In genomic region chr13:50149932-50150331, GRCh38 we compare ENCODE assay signal across 12 cellular contexts.
DNase-seq lines count a peak whose midpoint lies in the region; ATAC-seq, FAIRE-seq and TF ChIP-seq lines count a peak whose summit lies in the region.
"Had no signal": no experiment of that assay in that cellular context is flagged by ENCODE, and none has a peak within 500 bp of the region (broad histone marks: within the 10 kb centered on the region; RNA-seq: fewer than 3 reads in every experiment).

No MANE protein-coding gene starts in this region.

- DNase-seq in NCI-H510A (lab: John Stamatoyannopoulos, UW), result peak; percentile 22
- DNase-seq in NCI-H510A treated with DMSO at 0.1 percent for 48 hours (lab: John Stamatoyannopoulos, UW), result no peak
- peak; percentile 51 for DNase-seq in NCI-H226
- DNase-seq in choroid plexus epithelial cell (ENCODE audit: low read depth), result peak; percentile 31
- peak in 4 of 6 donors; percentile 63 to 79 (median 66) for DNase-seq in pancreas
- no peak for DNase-seq in GM13976 (ENCODE audit: low spot score)
- DNase-seq in stimulated activated CD4-positive, alpha-beta T cell treated with anti-CD3 and anti-CD28 coated beads, Interleukin-4, amount 100 ng/mL, for 1 hour, result no peak
- DNase-seq: activated CD4-positive, alpha-beta T cell treated with anti-CD3 and anti-CD28 coated beads, Interleukin-2, amount 10 ng/mL, durations not matched to agents 7 days and 5 days; KBM-7; T-helper 2 cell had no signal

- H3K9me3 ChIP-seq in pancreas, result no peaks in the 10 kb centered on the region
- H3K9me3 ChIP-seq: ascending aorta had no signal

- in situ Hi-C loops in GM13976 (cut with MboI; ENCODE audit: low sequenced_read_pairs, unreplicated experiment), result no loop called here

- no peaks in the 10 kb centered on the region for H3K4me1 ChIP-seq in pancreas
- H3K4me1 ChIP-seq: ascending aorta had no signal

- intact Hi-C loops in pancreas (cut with DNase I), result no loop called here

- TF ChIP-seq CTCF in choroid plexus epithelial cell (conservative IDR thresholded peaks at IDR 0.05; ENCODE audit: low read depth, low read length), result no peak
- no peak for TF ChIP-seq CTCF in pancreas (IDR thresholded peaks at IDR 0.05)
- TF ChIP-seq CTCF in GM13976 (IDR thresholded peaks at IDR 0.05; ENCODE audit: borderline replicate concordance, control extremely low read depth, extremely low read depth, insufficient read depth, missing control alignments), result no peak

- FAIRE-seq in pancreas (lab: Jason Lieb, UNC), result no peak

- peak in 3 of 4 donors; percentile 76 to 91 (median 86) for ATAC-seq in pancreas
- no peak for ATAC-seq in HG03432 (IDR thresholded peaks at IDR 0.05; ENCODE audit: unreplicated experiment)

- H3K4me3 ChIP-seq in choroid plexus epithelial cell (ENCODE audit: low read depth, low read length) (no peak overlapping the region), pancreas (no peak overlapping the region)
- H3K4me3 ChIP-seq: ascending aorta had no signal

- H3K27me3 ChIP-seq in pancreas, result no peaks in the 10 kb centered on the region
- H3K27me3 ChIP-seq: ascending aorta had no signal

- 84 to 97% methylated on average over 1 of the region's 1 CpG for WGBS in pancreas, 2 donors

- no peak overlapping the region for H3K27ac ChIP-seq in pancreas
- H3K27ac ChIP-seq: ascending aorta had no signal

- no peaks in the 10 kb centered on the region for H3K36me3 ChIP-seq in pancreas
- H3K36me3 ChIP-seq: ascending aorta had no signal

Comparison
In these comparisons a context has a peak if more than half of its experiments do, and no peak if none do; other contexts are left out.
1. DNase-seq: peak in NCI-H510A (single experiment), NCI-H226 (single experiment), choroid plexus epithelial cell (single experiment) and pancreas (4 of 6); none in NCI-H510A treated with DMSO at 0.1 percent for 48 hours (single experiment), GM13976 (single experiment) and stimulated activated CD4-positive, alpha-beta T cell treated with anti-CD3 and anti-CD28 coated beads, Interleukin-4, amount 100 ng/mL, for 1 hour (single experiment).